ENCODE assay signal across 21 cellular contexts in genomic region chr6:168086616-168087015, GRCh38. TPM values are rescaled to one million over a fixed set of nuclear protein-coding genes. Genes with fewer than 3 reads are reported as not detected.
DNase-seq lines count a peak whose midpoint lies in the region; ATAC-seq and TF ChIP-seq lines count a peak whose summit lies in the region.
"Had no signal": no experiment of that assay in that cellular context is flagged by ENCODE, and none has a peak within 500 bp of the region (broad histone marks: within the 10 kb centered on the region; RNA-seq: fewer than 3 reads in every experiment).

No MANE protein-coding gene starts in this region.

- DNase-seq in heart left ventricle: peak in 3 of 5 donors; percentile 6 to 48 (median 18)
- no peak for DNase-seq in left cardiac atrium
- DNase-seq in chondrocyte (ENCODE audit: low spot score): peak; percentile 65
- no peak for DNase-seq in mesenchymal stem cell
- no peak for DNase-seq in stimulated activated naive B cell treated with anti-CD40 and anti-IgM and Interleukin-4, amounts not matched to agents 10 μg/mL and 1 μg/mL and 100 μg/mL, for 72 hours
- DNase-seq in medulla oblongata (ENCODE audit: extremely low spot score): no peak
- no peak for DNase-seq in inferior parietal cortex (ENCODE audit: extremely low spot score)
- no peak for DNase-seq in NCI-H187 (lab: John Stamatoyannopoulos, UW)
- DNase-seq: 8988T; C1 segment of cervical spinal cord; CD4-positive, CD25-positive, alpha-beta regulatory T cell; CD8-positive, alpha-beta memory T cell; COR-L47; GM23248; H7; HFFc6 had no signal

- H2BK15ac ChIP-seq in mesenchymal stem cell (ENCODE audit: low read depth, poor library complexity, severe bottlenecking): no peak overlapping the region

- H3K27me3 Mint-ChIP-seq in chondrocyte (ENCODE audit: low read depth): peaks cover 26% of the 10 kb centered on the region
- no peaks in the 10 kb centered on the region for H3K27me3 Mint-ChIP-seq in stimulated activated naive B cell treated with anti-CD40 and anti-IgM and Interleukin-4, amounts not matched to agents 10 μg/mL and 1 μg/mL and 100 μg/mL, for 72 hours
- H3K27me3 Mint-ChIP-seq: CD4-positive, CD25-positive, alpha-beta regulatory T cell had no signal

- ATAC-seq in heart left ventricle: no peak
- no peak for ATAC-seq in left cardiac atrium
- ATAC-seq in stimulated activated naive B cell treated with anti-CD40 and anti-IgM and Interleukin-4, amounts not matched to agents 10 μg/mL and 1 μg/mL and 100 μg/mL, for 72 hours (replicated peaks): no peak
- ATAC-seq: HCT116, HepG2 had no signal

- peak overlapping the region; percentile 2 for H2AFZ ChIP-seq in mesenchymal stem cell (ENCODE audit: low read depth, low read length)
- H2AFZ ChIP-seq: GM23248 had no signal

- H3K4me1 ChIP-seq in heart left ventricle: peaks cover 0 to 15% (median 8%) of the 10 kb centered on the region in 12 donors
- peaks cover 46% of the 10 kb centered on the region for H3K4me1 ChIP-seq in mesenchymal stem cell (ENCODE audit: control insufficient read depth, insufficient read depth, low read depth, low read length)

- no peak for TF ChIP-seq POLR2A in heart left ventricle (IDR thresholded peaks at IDR 0.05)

- H3K4me1 Mint-ChIP-seq in chondrocyte (ENCODE audit: low read depth): peaks cover 22% of the 10 kb centered on the region
- H3K4me1 Mint-ChIP-seq in stimulated activated naive B cell treated with anti-CD40 and anti-IgM and Interleukin-4, amounts not matched to agents 10 μg/mL and 1 μg/mL and 100 μg/mL, for 72 hours: no peaks in the 10 kb centered on the region
- H3K4me1 Mint-ChIP-seq: CD4-positive, CD25-positive, alpha-beta regulatory T cell; CD8-positive, alpha-beta memory T cell; IgD-negative memory B cell had no signal

- H3K36me3 ChIP-seq in heart left ventricle (no peaks in the 10 kb centered on the region), mesenchymal stem cell (ENCODE audit: control insufficient read depth in 1 of 2, insufficient read depth in 2 of 2, low read depth in 1 of 2, low read length in 2 of 2) (no peaks in the 10 kb centered on the region)

- H3K27ac ChIP-seq in heart left ventricle (no peak overlapping the region), mesenchymal stem cell (ENCODE audit: low read length, poor library complexity, severe bottlenecking) (no peak overlapping the region)
- H3K27ac ChIP-seq: GM23248 had no signal

- H4K91ac ChIP-seq in mesenchymal stem cell (ENCODE audit: low read length): no peak overlapping the region

- no peak overlapping the region for H2BK5ac ChIP-seq in mesenchymal stem cell (ENCODE audit: low read depth, low read length, poor library complexity, severe bottlenecking)

- no peak overlapping the region for H3K4me2 ChIP-seq in mesenchymal stem cell (ENCODE audit: low read length, poor library complexity, severe bottlenecking)

- no peak overlapping the region for H3K4ac ChIP-seq in mesenchymal stem cell (ENCODE audit: low read depth in 1 of 2, low read length in 2 of 2)

- no peak overlapping the region for H3K18ac ChIP-seq in mesenchymal stem cell (ENCODE audit: low read depth in 1 of 2, low read length in 2 of 2)

- no peaks in the 10 kb centered on the region for H3K9me3 Mint-ChIP-seq in chondrocyte (ENCODE audit: low read depth)
- no peaks in the 10 kb centered on the region for H3K9me3 Mint-ChIP-seq in stimulated activated naive B cell treated with anti-CD40 and anti-IgM and Interleukin-4, amounts not matched to agents 10 μg/mL and 1 μg/mL and 100 μg/mL, for 72 hours
- H3K9me3 Mint-ChIP-seq: CD8-positive, alpha-beta memory T cell had no signal

- peak overlapping the region; percentile 37 for H2AK5ac ChIP-seq in mesenchymal stem cell (ENCODE audit: low read length, severe bottlenecking)

- H3K27ac Mint-ChIP-seq in chondrocyte (ENCODE audit: unreplicated experiment): no peak overlapping the region
- H3K27ac Mint-ChIP-seq in stimulated activated naive B cell treated with anti-CD40 and anti-IgM and Interleukin-4, amounts not matched to agents 10 μg/mL and 1 μg/mL and 100 μg/mL, for 72 hours: peak overlapping the region; percentile 15
- H3K27ac Mint-ChIP-seq: CD4-positive, CD25-positive, alpha-beta regulatory T cell; CD8-positive, alpha-beta memory T cell; HFFc6; IgD-negative memory B cell had no signal

- intact Hi-C loops in heart left ventricle (cut with DNase I): no loop called here
- intact Hi-C loops in left cardiac atrium (cut with DNase I): no loop called here

- no peak overlapping the region for H3K14ac ChIP-seq in mesenchymal stem cell (ENCODE audit: low read length in 2 of 2)

- no peak overlapping the region for H3K9ac ChIP-seq in mesenchymal stem cell (ENCODE audit: low read length)
- H3K9ac ChIP-seq: GM23248 had no signal

- H3K4me3 Mint-ChIP-seq in chondrocyte (ENCODE audit: unreplicated experiment): no peak overlapping the region
- H3K4me3 Mint-ChIP-seq in stimulated activated naive B cell treated with anti-CD40 and anti-IgM and Interleukin-4, amounts not matched to agents 10 μg/mL and 1 μg/mL and 100 μg/mL, for 72 hours: no peak overlapping the region
- H3K4me3 Mint-ChIP-seq: CD4-positive, CD25-positive, alpha-beta regulatory T cell; CD8-positive, alpha-beta memory T cell; HFFc6; IgD-negative memory B cell had no signal

- no peaks in the 10 kb centered on the region for H3K36me3 Mint-ChIP-seq in chondrocyte (ENCODE audit: low read depth)
- no peaks in the 10 kb centered on the region for H3K36me3 Mint-ChIP-seq in stimulated activated naive B cell treated with anti-CD40 and anti-IgM and Interleukin-4, amounts not matched to agents 10 μg/mL and 1 μg/mL and 100 μg/mL, for 72 hours
- H3K36me3 Mint-ChIP-seq: CD4-positive, CD25-positive, alpha-beta regulatory T cell; CD8-positive, alpha-beta memory T cell; IgD-negative memory B cell had no signal

- no peak overlapping the region for H2BK120ac ChIP-seq in mesenchymal stem cell (ENCODE audit: low read depth, low read length)

- WGBS in heart left ventricle, 4 donors: 93 to 98% (median 96%) methylated on average over 10 of the region's 10 CpGs
- 95% methylated on average over 10 of the region's 10 CpGs for WGBS in mesenchymal stem cell

- no peak overlapping the region for H3K23ac ChIP-seq in mesenchymal stem cell (ENCODE audit: low read length in 2 of 2)

- peak overlapping the region; percentile 27 for H4K8ac ChIP-seq in mesenchymal stem cell (ENCODE audit: low read length)

- no peak overlapping the region for H3K4me3 ChIP-seq in heart left ventricle
- no peak overlapping the region for H3K4me3 ChIP-seq in mesenchymal stem cell (ENCODE audit: insufficient read depth in 1 of 2, low read depth in 1 of 2, low read length in 2 of 2)
- H3K4me3 ChIP-seq: GM23248 had no signal

- no peak for TF ChIP-seq CTCF in heart left ventricle (IDR thresholded peaks at IDR 0.05)
- TF ChIP-seq CTCF in chondrocyte (IDR thresholded peaks at IDR 0.05): no peak

- no peaks in the 10 kb centered on the region for H3K27me3 ChIP-seq in heart left ventricle
- peaks cover 36 to 47% of the 10 kb centered on the region in 2 experiments for H3K27me3 ChIP-seq in mesenchymal stem cell (ENCODE audit: control insufficient read depth in 1 of 2, insufficient read depth in 1 of 2, low read length in 2 of 2)

- H3K9me3 ChIP-seq in heart left ventricle (no peaks in the 10 kb centered on the region), mesenchymal stem cell (ENCODE audit: control insufficient read depth, low read length) (no peaks in the 10 kb centered on the region)

- H3K79me1 ChIP-seq in mesenchymal stem cell (replicated peaks; ENCODE audit: low read length, poor library complexity, severe bottlenecking): no peaks in the 10 kb centered on the region

- peak overlapping the region; percentile 6 to 34 for H2BK12ac ChIP-seq in mesenchymal stem cell (ENCODE audit: low read length in 2 of 2)

RNA-seq across cellular contexts. Expression of gene FRMD1, which starts 7.6 kb away (rescaled TPM):
- total RNA-seq in heart left ventricle (under 1 TPM in 2 of 9 donors, not detected in 7; 0.16 to 0.50 TPM), left cardiac atrium (under 1 TPM; 0.18 to 0.79 TPM), chondrocyte (0.20 to 0.28 TPM in 2 of 3 replicates, not detected in the other)
- polyA plus RNA-seq in heart left ventricle: under 1 TPM; 0.04 to 0.11 TPM
- polyA plus RNA-seq in mesenchymal stem cell (2013, experiment 1 of 2): not detected
- polyA plus RNA-seq in mesenchymal stem cell (2013, experiment 2 of 2): not detected
- total RNA-seq: A673; CD4-positive, CD25-positive, alpha-beta regulatory T cell; CD8-positive, alpha-beta memory T cell; GM23248; H7; HepG2; HFFc6 had no signal
- polyA plus RNA-seq: AG04450; CD4-positive, CD25-positive, alpha-beta regulatory T cell; CD8-positive, alpha-beta memory T cell; GM23248; IgD-negative memory B cell had no signal

Comparison
In these comparisons a context has a peak if more than half of its experiments do, and no peak if none do; other contexts are left out.
1. DNase-seq: peak in heart left ventricle (3 of 5) and chondrocyte (single experiment); none in left cardiac atrium (single experiment), mesenchymal stem cell (single experiment), stimulated activated naive B cell treated with anti-CD40 and anti-IgM and Interleukin-4, amounts not matched to agents 10 μg/mL and 1 μg/mL and 100 μg/mL, for 72 hours (single experiment), medulla oblongata (single experiment), inferior parietal cortex (single experiment) and NCI-H187 (0 of 2).